ENCODE assay signal across 25 cellular contexts in the genomic region with DNA sequence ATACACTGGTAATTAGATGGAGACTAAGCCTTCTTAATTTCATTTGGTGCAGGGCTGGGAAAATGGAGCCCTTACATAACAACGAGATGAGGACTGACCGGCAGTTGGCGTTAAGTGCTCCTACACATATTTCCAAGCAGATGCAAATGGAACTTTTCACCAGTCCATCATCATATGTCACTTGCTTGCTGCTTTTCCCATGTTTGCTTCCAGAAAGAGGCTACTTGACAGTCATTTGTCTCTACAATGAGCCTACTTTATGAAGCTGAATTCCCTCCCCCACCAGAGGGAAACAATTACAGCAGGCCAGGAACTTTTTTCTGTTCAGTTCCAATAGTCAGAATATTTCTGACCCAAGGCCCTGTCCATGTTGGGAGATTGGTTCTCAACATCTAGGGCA.
"Had no signal": no experiment of that assay in that cellular context is flagged by ENCODE, and none has a peak within 500 bp of the region (broad histone marks: within the 10 kb centered on the region; RNA-seq: fewer than 3 reads in every experiment).

No MANE protein-coding gene starts in this region.

- DNase-seq: activated CD4-positive, CD25-positive, alpha-beta regulatory T cell treated with anti-CD3 and anti-CD28 coated beads, Interleukin-2, amount 50 U/mL, for 72 hours; activated CD8-positive, alpha-beta memory T cell treated with anti-CD3 and anti-CD28 coated beads for 24 hours; activated CD8-positive, alpha-beta memory T cell treated with anti-CD3 and anti-CD28 coated beads, Interleukin-2, amount 50 U/mL, for 48 hours; activated effector memory CD4-positive, alpha-beta T cell treated with anti-CD3 and anti-CD28 coated beads, Interleukin-2, amount 50 U/mL, for 16 hours; activated naive CD4-positive, alpha-beta T cell treated with anti-CD3 and anti-CD28 coated beads, Interleukin-2, amount 50 U/mL, for 16 hours; activated T-cell treated with anti-CD3 and anti-CD28 coated beads, Interleukin-2, amount 50 U/mL, for 48 hours; cortex of kidney; effector CD4-positive, alpha-beta T cell; gastrocnemius medialis; immature natural killer cell; kidney glomerular epithelial cell; left ventricle myocardium superior; mucosa of descending colon; naive B cell; psoas muscle; right lobe of liver; small intestine; stimulated activated CD4-positive, alpha-beta T cell treated with anti-CD3 and anti-CD28 coated beads, Interleukin-15, amount 100 ng/mL, for 24 hours; stimulated activated CD4-positive, alpha-beta T cell treated with anti-CD3 and anti-CD28 coated beads, Interleukin-2, amount 100 ng/mL, for 48 hours; T-helper 2 cell; testis; upper lobe of right lung had no signal

- H3K36me3 ChIP-seq: ascending aorta, breast epithelium, gastrocnemius medialis, upper lobe of right lung had no signal

- H3K27ac ChIP-seq: ascending aorta, breast epithelium, gastrocnemius medialis, psoas muscle, right lobe of liver, testis, upper lobe of right lung, VCaP had no signal

- H3K9me3 ChIP-seq: ascending aorta, breast epithelium, gastrocnemius medialis, mucosa of descending colon, psoas muscle, right lobe of liver, testis, upper lobe of right lung had no signal

- H3K27me3 ChIP-seq: ascending aorta, breast epithelium, gastrocnemius medialis, right lobe of liver, testis, upper lobe of right lung had no signal

- H3K4me1 ChIP-seq: ascending aorta, breast epithelium, right lobe of liver, upper lobe of right lung had no signal

- H3K4me3 ChIP-seq: ascending aorta, breast epithelium, gastrocnemius medialis, mucosa of descending colon, psoas muscle, right lobe of liver, testis, upper lobe of right lung had no signal

- ATAC-seq: gastrocnemius medialis, left ventricle myocardium superior, mucosa of descending colon, psoas muscle, right lobe of liver, upper lobe of right lung had no signal
